29 cellular contexts compared by ENCODE assay signal in genomic region chr1:213247038-213247437, GRCh38.
"Had no signal": no experiment of that assay in that cellular context is flagged by ENCODE, and none has a peak within 500 bp of the region (broad histone marks: within the 10 kb centered on the region; RNA-seq: fewer than 3 reads in every experiment).

No MANE protein-coding gene starts in this region.

- H3K9ac ChIP-seq: parathyroid adenoma had no signal

- H3K27me3 ChIP-seq: neutrophil, ovary, spleen, stomach, thyroid gland, tibial nerve, upper lobe of left lung, vagina had no signal

- DNase-seq: naive thymus-derived CD8-positive, alpha-beta T cell; nephron progenitor cell; nucleus accumbens; ovary; posterior cingulate gyrus; psoas muscle; right cardiac atrium; spleen; stimulated activated CD4-positive, alpha-beta T cell treated with anti-CD3 and anti-CD28 coated beads, Interleukin-12 subunit alpha, Interleukin-12 subunit beta, amount 100 ng/mL, for 4 hours; stimulated activated CD4-positive, alpha-beta T cell treated with anti-CD3 and anti-CD28 coated beads, Interleukin-2, amount 100 ng/mL, for 24 hours; stimulated activated CD4-positive, alpha-beta T cell treated with anti-CD3 and anti-CD28 coated beads, Interleukin-2, amount 100 ng/mL, for 48 hours; stimulated activated CD4-positive, alpha-beta T cell treated with anti-CD3 and anti-CD28 coated beads, Interleukin-4, amount 100 ng/mL, for 24 hours; stimulated activated naive B cell treated with anti-CD40 and anti-IgM and Interleukin-4, amounts not matched to agents 10 μg/mL and 1 μg/mL and 100 μg/mL, for 72 hours; stimulated activated naive CD4-positive, alpha-beta T cell treated with Interleukin-2 at 50 U/mL for 16 hours; stomach; thyroid gland; trophoblast cell; upper lobe of left lung had no signal

- ATAC-seq: naive thymus-derived CD8-positive, alpha-beta T cell; natural killer cell treated with Interleukin-12 subunit alpha and Interleukin-12 subunit beta and Interleukin-15 and Interleukin-18, amount 100 ng/mL, for 72 hours; psoas muscle; right cardiac atrium; sciatic nerve; stimulated activated effector memory CD8-positive, alpha-beta T cell treated with anti-CD3 and anti-CD28 coated beads, Interleukin-12 subunit alpha, Interleukin-12 subunit beta, amount 100 ng/mL, for 72 hours; stimulated activated naive B cell treated with anti-CD40 and anti-IgM and Interleukin-4, amounts not matched to agents 10 μg/mL and 1 μg/mL and 100 μg/mL, for 72 hours had no signal

- H3K36me3 ChIP-seq: ovary, thoracic aorta, thyroid gland, vagina had no signal

- FAIRE-seq: urothelium cell line had no signal

- H3K4me3 ChIP-seq: ovary, psoas muscle, skin epidermis, smooth muscle cell, spleen, stomach, thoracic aorta, thyroid gland, tibial nerve, upper lobe of left lung, vagina had no signal

- H3K4me2 ChIP-seq: smooth muscle cell had no signal

- H2AFZ ChIP-seq: parathyroid adenoma had no signal

- H3K27ac ChIP-seq: neutrophil, ovary, parathyroid adenoma, psoas muscle, skin epidermis, stomach, thoracic aorta, thyroid gland, tibial nerve, upper lobe of left lung, vagina had no signal

- H3K79me2 ChIP-seq: parathyroid adenoma had no signal

- H3K9me3 ChIP-seq: neutrophil, ovary, psoas muscle, spleen, stomach, thoracic aorta, thyroid gland, tibial nerve, upper lobe of left lung, vagina had no signal

- H3K4me1 ChIP-seq: parathyroid adenoma, psoas muscle, stomach, thyroid gland, tibial nerve, upper lobe of left lung, vagina had no signal
